8 cellular contexts compared by ENCODE assay signal in genomic region chrX:17944833-17945497, GRCh38.
DNase-seq lines count a peak whose midpoint lies in the region; ATAC-seq and TF ChIP-seq lines count a peak whose summit lies in the region.

No MANE protein-coding gene starts in this region.

- 0 out of 2 replicates have a peak overlapping the region, but pooled peaks have one; percentile 13 for H3K9ac ChIP-seq in OCI-LY3 (ENCODE audit: low read length)

- H3K27ac ChIP-seq in OCI-LY3 (ENCODE audit: low read length) = no peak overlapping the region

- DNase-seq in AG04449 (ENCODE audit: low read depth, low spot score) = no peak
- DNase-seq in GM12865 (ENCODE audit: low read depth) = peak; percentile 7
- DNase-seq in fibroblast of villous mesenchyme (ENCODE audit: low read depth) = no peak
- DNase-seq in NCI-H2029 treated with DMSO at 0.1 percent for 48 hours (lab: John Stamatoyannopoulos, UW) = no peak
- no peak for DNase-seq in AML-193 (lab: John Stamatoyannopoulos, UW)

- no peak for ATAC-seq in GM21528 (IDR thresholded peaks at IDR 0.05; ENCODE audit: low FRiP score, unreplicated experiment)
- ATAC-seq in GM21515 (IDR thresholded peaks at IDR 0.05; ENCODE audit: unreplicated experiment) = no peak

- CTCF ChIA-PET in AG04449 (lab: Yijun Ruan, JAX) = interaction anchor here (0.6 to 1.3 kb wide), 5 partner anchors 9 to 1420 kb away, joined by 3 read pairs; no protein-coding TSS in a partner anchor

- no peaks in the 10 kb centered on the region for H3K27me3 ChIP-seq in OCI-LY3 (ENCODE audit: low read depth, low read length)

- TF ChIP-seq CTCF in AG04449 (IDR thresholded peaks at IDR 0.05; ENCODE audit: insufficient read depth, low read length, missing control alignments) (peak; percentile 34), GM12865 (IDR thresholded peaks at IDR 0.05; ENCODE audit: insufficient read depth, low read depth, low read length, missing control alignments) (peak; percentile 58), OCI-LY3 (IDR thresholded peaks at IDR 0.05; ENCODE audit: low read depth, low read length) (peak; percentile 69), fibroblast of villous mesenchyme (IDR thresholded peaks at IDR 0.05; ENCODE audit: insufficient read depth, low read depth, low read length) (peak; percentile 29)

- POLR2A ChIA-PET in AG04449 (lab: Yijun Ruan, JAX) = no interaction called here

- H3K9me3 ChIP-seq in OCI-LY3 (ENCODE audit: insufficient read depth, low read length) = no peaks in the 10 kb centered on the region

- H3K4me3 ChIP-seq in AG04449 (ENCODE audit: low read depth, low read length) = no peak overlapping the region
- H3K4me3 ChIP-seq in GM12865 (ENCODE audit: low read depth, low read length) = no peak overlapping the region
- H3K4me3 ChIP-seq in OCI-LY3 (ENCODE audit: low read length) = no peak overlapping the region
- H3K4me3 ChIP-seq in fibroblast of villous mesenchyme (ENCODE audit: low read depth, low read length) = no peak overlapping the region

- H4K20me1 ChIP-seq in OCI-LY3 (ENCODE audit: insufficient read depth, low read length) = no peaks in the 10 kb centered on the region

- H2AFZ ChIP-seq in OCI-LY3 (ENCODE audit: low read depth, low read length) = peak overlapping the region; percentile 80; the same call in 1 of the 2 replicates

- H3K4me2 ChIP-seq in OCI-LY3 (ENCODE audit: low read length) = peak overlapping the region; percentile 55

- H3K4me1 ChIP-seq in OCI-LY3 (ENCODE audit: low read length) = no peaks in the 10 kb centered on the region

- no peaks in the 10 kb centered on the region for H3K36me3 ChIP-seq in OCI-LY3 (replicated peaks; ENCODE audit: low read depth, low read length)

- H3K79me2 ChIP-seq in OCI-LY3 (ENCODE audit: low read length) = no peaks in the 10 kb centered on the region
